2 cellular contexts compared by ENCODE assay signal in genomic region chr10:994836-995558, GRCh38.
A peak's percentile ranks its signal among the peaks of the same experiment; 100 is the strongest.
TF ChIP-seq lines count a peak whose summit lies in the region.

No MANE protein-coding gene starts in this region.

TF ChIP-seq in HepG2, 621 proteins besides CTCF, POLR2A, EP300 and RAD21:
- TF ChIP-seq POLR2AphosphoS2 (IDR thresholded peaks at IDR 0.05; ENCODE audit: low read depth, low read length) = 0 out of 2 replicates have a peak, but pooled peaks have one; percentile 25
- no peak for TF ChIP-seq RNF2 (conservative IDR thresholded peaks at IDR 0.05; ENCODE audit: low read depth)

TF ChIP-seq in WTC11, 78 proteins besides CTCF, POLR2A, EP300 and RAD21:
- no peak for TF ChIP-seq E2F4 (CRISPR knock-in tag; IDR thresholded peaks at IDR 0.05; ENCODE audit: borderline replicate concordance, low read depth)
